ENCODE assay signal across 20 cellular contexts in the genomic region with DNA sequence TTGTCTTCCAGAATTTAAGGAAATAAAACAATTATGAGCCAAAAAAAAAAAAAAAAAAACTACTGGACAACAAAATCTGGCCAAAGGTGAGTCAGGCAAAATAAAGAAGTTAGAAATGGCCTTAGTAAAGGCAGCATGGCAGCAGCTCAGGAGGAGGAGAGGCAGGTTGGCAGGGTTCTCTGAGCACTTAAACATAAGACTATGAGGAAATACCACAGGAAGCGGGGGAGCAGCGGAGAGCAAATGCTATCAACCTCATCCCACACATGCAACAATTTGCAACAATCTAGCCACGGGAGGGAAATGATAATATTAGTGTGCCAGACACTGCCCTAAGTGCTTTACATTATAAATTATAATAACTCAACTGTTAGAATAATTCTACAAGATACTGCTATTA.
"Had no signal": no experiment of that assay in that cellular context is flagged by ENCODE, and none has a peak within 500 bp of the region (broad histone marks: within the 10 kb centered on the region; RNA-seq: fewer than 3 reads in every experiment).

No MANE protein-coding gene starts in this region.

- H3K27me3 Mint-ChIP-seq: activated CD4-positive, alpha-beta T cell treated with anti-CD3 and anti-CD28 coated beads, Interleukin-2, amount 10 ng/mL, durations not matched to agents 24 days and 14 days had no signal

- H3K4me1 Mint-ChIP-seq: activated CD4-positive, alpha-beta T cell treated with anti-CD3 and anti-CD28 coated beads, Interleukin-2, amount 10 ng/mL, durations not matched to agents 24 days and 14 days; activated naive CD8-positive, alpha-beta T cell treated with anti-CD3 and anti-CD28 coated beads, Interleukin-2, amount 10 ng/mL, durations not matched to agents 7 days and 5 days; endodermal cell; naive thymus-derived CD4-positive, alpha-beta T cell; neural progenitor cell had no signal

- DNase-seq: activated CD4-positive, alpha-beta T cell treated with anti-CD3 and anti-CD28 coated beads, Interleukin-2, amount 10 ng/mL, durations not matched to agents 24 days and 14 days; activated CD8-positive, alpha-beta T cell treated with anti-CD3 and anti-CD28 coated beads for 36 hours; activated naive CD4-positive, alpha-beta T cell treated with Interleukin-2 at 50 U/mL for 16 hours; activated naive CD8-positive, alpha-beta T cell treated with anti-CD3 and anti-CD28 coated beads, Interleukin-2, amount 10 ng/mL, durations not matched to agents 7 days and 5 days; activated T-cell treated with anti-CD3 and anti-CD28 coated beads, Interleukin-2, amount 50 U/mL, for 24 hours; amygdala; endodermal cell; foreskin keratinocyte; glutamatergic neuron; hypothalamus; islet precursor cell; left lung; mucosa of descending colon; naive thymus-derived CD4-positive, alpha-beta T cell; right cardiac atrium; stimulated activated naive CD8-positive, alpha-beta T cell treated with anti-CD3 and anti-CD28 coated beads, Interleukin-15, Interleukin-2, amounts not matched to agents 100 U/mL and 50 U/mL, for 24 hours; substantia nigra had no signal

- H3K27ac Mint-ChIP-seq: activated CD4-positive, alpha-beta T cell treated with anti-CD3 and anti-CD28 coated beads, Interleukin-2, amount 10 ng/mL, durations not matched to agents 24 days and 14 days; activated CD8-positive, alpha-beta T cell treated with anti-CD3 and anti-CD28 coated beads for 36 hours; activated naive CD8-positive, alpha-beta T cell treated with anti-CD3 and anti-CD28 coated beads, Interleukin-2, amount 10 ng/mL, durations not matched to agents 7 days and 5 days; activated T-cell treated with anti-CD3 and anti-CD28 coated beads, Interleukin-2, amount 50 U/mL, for 24 hours; activated T-helper 2 cell treated with anti-CD3 and anti-CD28 coated beads, Interferon-gamma antibody, Interleukin-2, Interleukin-4, amounts not matched to agents 10 μg/mL and 5 μg/mL and 100 μg/mL, durations not matched to agents 14 hours and 24 hours and 36 hours; endodermal cell; naive thymus-derived CD4-positive, alpha-beta T cell; neural progenitor cell; T-helper 2 cell treated with Interferon-gamma antibody and Interleukin-4, amounts not matched to agents 5 μg/mL and 100 μg/mL, for 36 hours had no signal

- ATAC-seq: activated CD8-positive, alpha-beta T cell treated with anti-CD3 and anti-CD28 coated beads for 36 hours; foreskin keratinocyte; left lung; mucosa of descending colon; naive thymus-derived CD4-positive, alpha-beta T cell; right cardiac atrium; stimulated activated naive CD8-positive, alpha-beta T cell treated with anti-CD3 and anti-CD28 coated beads, Interleukin-15, Interleukin-2, amounts not matched to agents 100 U/mL and 50 U/mL, for 24 hours had no signal

- H3K4me3 Mint-ChIP-seq: activated CD4-positive, alpha-beta T cell treated with anti-CD3 and anti-CD28 coated beads, Interleukin-2, amount 10 ng/mL, durations not matched to agents 24 days and 14 days; activated CD8-positive, alpha-beta T cell treated with anti-CD3 and anti-CD28 coated beads for 36 hours; activated naive CD8-positive, alpha-beta T cell treated with anti-CD3 and anti-CD28 coated beads, Interleukin-2, amount 10 ng/mL, durations not matched to agents 7 days and 5 days; activated T-cell treated with anti-CD3 and anti-CD28 coated beads, Interleukin-2, amount 50 U/mL, for 24 hours; endodermal cell; naive thymus-derived CD4-positive, alpha-beta T cell; neural progenitor cell; T-helper 2 cell treated with Interferon-gamma antibody and Interleukin-4, amounts not matched to agents 5 μg/mL and 100 μg/mL, for 36 hours had no signal

- H3K36me3 Mint-ChIP-seq: activated naive CD8-positive, alpha-beta T cell treated with anti-CD3 and anti-CD28 coated beads, Interleukin-2, amount 10 ng/mL, durations not matched to agents 7 days and 5 days; neural progenitor cell had no signal
